ENCODE assay signal across 8 cellular contexts in genomic region chr12:95623554-95624170, GRCh38.
DNase-seq lines count a peak whose midpoint lies in the region; ATAC-seq and TF ChIP-seq lines count a peak whose summit lies in the region.

No MANE protein-coding gene starts in this region.

- H3K27ac ChIP-seq in DND-41 (ENCODE audit: low read length) (no peak overlapping the region), SK-N-MC (no peak overlapping the region), coronary artery (peak overlapping the region in 1 of 2 donors; percentile 68), liver (ENCODE audit: low read depth in 1 of 2, low read length in 2 of 2) (peak overlapping the region in 1 of 2 donors; percentile 42), stomach (peak overlapping the region; percentile 66 to 91 (median 85))

- H3K27me3 ChIP-seq in DND-41 (ENCODE audit: insufficient read depth, low read length, poor library complexity) (no peaks in the 10 kb centered on the region), liver (ENCODE audit: control insufficient read depth in 4 of 4, insufficient read depth in 4 of 4, low read length in 3 of 4) (no peaks in the 10 kb centered on the region), stomach (no peaks in the 10 kb centered on the region)

- H3K4me3 Mint-ChIP-seq in naive thymus-derived CD8-positive, alpha-beta T cell: no peak overlapping the region

- H3K4me3 ChIP-seq in DND-41 (ENCODE audit: low read depth in 1 of 2, low read length in 2 of 2): no peak overlapping the region
- no peak overlapping the region for H3K4me3 ChIP-seq in HFF-Myc (replicated peaks; ENCODE audit: low read depth, low read length)
- H3K4me3 ChIP-seq in SK-N-MC: no peak overlapping the region
- no peak overlapping the region for H3K4me3 ChIP-seq in coronary artery
- H3K4me3 ChIP-seq in liver (ENCODE audit: low read depth in 1 of 3, low read length in 3 of 3): no peak overlapping the region
- H3K4me3 ChIP-seq in stomach: no peak overlapping the region

- WGBS in liver: 63% methylated on average over 18 of the region's 18 CpGs
- WGBS in stomach, 5 donors: 46 to 61% (median 55%) methylated on average over 11 to 18 of the region's 18 CpGs

- no peaks in the 10 kb centered on the region for H3K79me2 ChIP-seq in DND-41 (ENCODE audit: insufficient read depth, low read length)

- H3K36me3 Mint-ChIP-seq in naive thymus-derived CD8-positive, alpha-beta T cell: no peaks in the 10 kb centered on the region

- peaks cover 0 to 2% (median 0%) of the 10 kb centered on the region in 4 donors for H3K4me1 Mint-ChIP-seq in naive thymus-derived CD8-positive, alpha-beta T cell

- POLR2A ChIA-PET in naive thymus-derived CD8-positive, alpha-beta T cell (lab: Charles Lee): no interaction called here

- TF ChIP-seq EP300 in stomach (IDR thresholded peaks at IDR 0.05): no peak

- TF ChIP-seq CTCF in DND-41 (IDR thresholded peaks at IDR 0.05; ENCODE audit: borderline replicate concordance, extremely low read depth, low read length, poor library complexity, severe bottlenecking): peak; percentile 58
- TF ChIP-seq CTCF in HFF-Myc (IDR thresholded peaks at IDR 0.05; ENCODE audit: low read depth, low read length, missing control alignments): peak; percentile 87
- peak; percentile 51 for TF ChIP-seq CTCF in coronary artery (IDR thresholded peaks at IDR 0.05)
- TF ChIP-seq CTCF in liver (IDR thresholded peaks at IDR 0.05; ENCODE audit: low read depth, low read length, missing input control): peak; percentile 70
- peak in 5 of 7 experiments; percentile 32 to 72 (median 57) for TF ChIP-seq CTCF in stomach (IDR thresholded peaks at IDR 0.05)

- peak; percentile 88 to 94 for TF ChIP-seq RAD21 in liver (IDR thresholded peaks at IDR 0.05)

- peaks cover 0 to 4% (median 0%) of the 10 kb centered on the region in 5 donors for H3K27me3 Mint-ChIP-seq in naive thymus-derived CD8-positive, alpha-beta T cell

- H2AFZ ChIP-seq in DND-41 (ENCODE audit: low read depth, low read length): no peak overlapping the region

- H3K36me3 ChIP-seq in DND-41 (ENCODE audit: insufficient read depth, low read length) (no peaks in the 10 kb centered on the region), SK-N-MC (ENCODE audit: insufficient read depth, low read length) (no peaks in the 10 kb centered on the region), liver (ENCODE audit: control insufficient read depth in 4 of 4, insufficient read depth in 3 of 4, low read depth in 1 of 4, low read length in 3 of 4) (no peaks in the 10 kb centered on the region), stomach (no peaks in the 10 kb centered on the region)

- intact Hi-C loops in stomach (cut with DNase I; ENCODE audit: low total_unique reads): no loop called here

- no peaks in the 10 kb centered on the region for H4K20me1 ChIP-seq in DND-41 (ENCODE audit: insufficient read depth, low read length)

- no peaks in the 10 kb centered on the region for H3K9me3 Mint-ChIP-seq in naive thymus-derived CD8-positive, alpha-beta T cell

- no peak overlapping the region for H3K4me2 ChIP-seq in DND-41 (ENCODE audit: insufficient read depth, low read length)

- DNase-seq in DND-41 (peak; percentile 18), HFF-Myc (ENCODE audit: extremely low read depth, low read depth) (no peak), SK-N-MC (ENCODE audit: low read depth, low spot score) (peak; percentile 35), coronary artery (ENCODE audit: low spot score) (peak; percentile 81), stomach (peak; percentile 79)
- no peak for DNase-seq in naive thymus-derived CD8-positive, alpha-beta T cell

- ATAC-seq in DND-41 (ENCODE audit: insufficient read depth, low read depth): 0 out of 3 replicates have a peak, but pooled peaks have one; percentile 35
- no peak for ATAC-seq in HG03139 (IDR thresholded peaks at IDR 0.05; ENCODE audit: unreplicated experiment)
- no peak for ATAC-seq in naive thymus-derived CD8-positive, alpha-beta T cell

- no peak overlapping the region for H3K27ac Mint-ChIP-seq in naive thymus-derived CD8-positive, alpha-beta T cell

- H3K9me3 ChIP-seq in DND-41 (ENCODE audit: insufficient read depth, low read length, severe bottlenecking) (no peaks in the 10 kb centered on the region), SK-N-MC (ENCODE audit: low read depth, low read length) (no peaks in the 10 kb centered on the region), liver (ENCODE audit: control insufficient read depth in 4 of 4, low read length in 3 of 4) (no peaks in the 10 kb centered on the region), stomach (no peaks in the 10 kb centered on the region)

- no peak overlapping the region for H3K9ac ChIP-seq in DND-41 (ENCODE audit: low read depth, low read length)
- H3K9ac ChIP-seq in SK-N-MC (ENCODE audit: insufficient read length): no peak overlapping the region
- H3K9ac ChIP-seq in liver (ENCODE audit: low read depth in 1 of 2, low read length in 2 of 2): no peak overlapping the region

- no peak for TF ChIP-seq POLR2A in stomach (IDR thresholded peaks at IDR 0.05)

- no peaks in the 10 kb centered on the region for H3K4me1 ChIP-seq in DND-41 (ENCODE audit: insufficient read depth, low read length)
- peaks cover 3 to 24% (median 13%) of the 10 kb centered on the region in 4 donors for H3K4me1 ChIP-seq in liver (ENCODE audit: control insufficient read depth in 4 of 4, insufficient read depth in 4 of 4, low read length in 3 of 4)
- peaks cover 28 to 40% (median 32%) of the 10 kb centered on the region in 4 donors for H3K4me1 ChIP-seq in stomach

TF ChIP-seq in liver, 16 proteins besides CTCF, POLR2A, EP300 and RAD21:
- TF ChIP-seq EGR1 (IDR thresholded peaks at IDR 0.05; ENCODE audit: low read depth in 2 of 2) (peak in 1 of 2 donors; percentile 69), FOXA2 (IDR thresholded peaks at IDR 0.05) (no peak), TAF1 (conservative IDR thresholded peaks at IDR 0.05) (no peak), FOXA1 (IDR thresholded peaks at IDR 0.05) (no peak), RXRA (IDR thresholded peaks at IDR 0.05) (peak; percentile 14 to 55), YY1 (IDR thresholded peaks at IDR 0.05) (no peak), HNF4A (conservative IDR thresholded peaks at IDR 0.05) (peak in 1 of 2 donors; percentile 54), SP1 (IDR thresholded peaks at IDR 0.05) (no peak), JUND (IDR thresholded peaks at IDR 0.05) (peak in 1 of 2 donors; percentile 23), GABPA (IDR thresholded peaks at IDR 0.05 in 1 of 2, conservative IDR thresholded peaks at IDR 0.05 in 1 of 2) (no peak), ATF3 (IDR thresholded peaks at IDR 0.05) (no peak), REST (IDR thresholded peaks at IDR 0.05) (no peak), ZBTB33 (IDR thresholded peaks at IDR 0.05) (no peak), HNF4G (IDR thresholded peaks at IDR 0.05) (no peak), NR2F2 (IDR thresholded peaks at IDR 0.05) (no peak)
TF ChIP-seq in liver: peak in this region for 4.

Comparison
In these comparisons a context has a peak if more than half of its experiments do, and no peak if none do; other contexts are left out.
1. DNase-seq: peak in DND-41 (single experiment), SK-N-MC (single experiment), coronary artery (single experiment) and stomach (single experiment); none in HFF-Myc (single experiment) and naive thymus-derived CD8-positive, alpha-beta T cell (0 of 10).
2. H3K27ac ChIP-seq: peak in stomach (5 of 5); none in DND-41 (single experiment) and SK-N-MC (single experiment).
3. Peak in every context shown above with its lines, with median percentiles within 50 percentile points of each other: CTCF ChIP-seq.